8 cellular contexts compared by ENCODE assay signal in the genomic region with DNA sequence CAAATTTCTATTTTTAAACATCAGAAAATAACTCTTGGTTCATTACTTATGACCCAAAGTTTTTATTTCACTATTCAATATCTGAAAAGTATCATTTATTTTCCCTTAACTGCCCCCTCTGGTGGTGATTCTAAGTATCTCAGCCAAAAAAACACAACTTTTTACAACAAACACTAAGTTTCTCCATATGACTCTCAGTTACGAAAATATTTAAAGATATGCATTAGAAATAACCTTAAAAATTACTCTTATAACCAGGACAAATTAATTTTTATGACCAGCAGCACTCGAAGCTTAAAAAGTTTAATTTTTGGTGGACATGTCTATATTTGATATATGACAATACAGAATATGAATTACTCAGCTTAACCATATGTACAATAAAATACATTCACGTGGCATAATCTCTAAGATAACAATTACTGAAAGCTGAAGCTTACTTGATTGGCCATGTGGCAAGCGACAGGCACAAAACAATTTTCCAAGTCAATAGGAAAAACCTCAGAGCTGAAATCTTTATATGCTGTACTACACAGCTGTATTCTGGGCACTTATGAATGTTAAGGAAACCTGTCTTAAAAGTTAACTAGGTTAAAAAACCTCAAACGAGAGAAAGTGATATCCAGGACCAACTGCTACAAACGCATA. TPM values are rescaled to one million over a fixed set of nuclear protein-coding genes. Genes with fewer than 3 reads are reported as not detected.
A peak's percentile ranks its signal among the peaks of the same experiment; 100 is the strongest.
DNase-seq lines count a peak whose midpoint lies in the region; ATAC-seq, FAIRE-seq and TF ChIP-seq lines count a peak whose summit lies in the region.

No MANE protein-coding gene starts in this region.

- ATAC-seq in HG02840 (IDR thresholded peaks at IDR 0.05; ENCODE audit: low FRiP score, unreplicated experiment), result no peak

- peak overlapping the region; percentile 80 to 89 for H3K4me3 ChIP-seq in CD4-positive, alpha-beta memory T cell (ENCODE audit: low read length in 2 of 2)
- H3K4me3 ChIP-seq in HL-60 (replicated peaks; ENCODE audit: insufficient read depth, low read length), result peak overlapping the region; percentile 77
- H3K4me3 ChIP-seq in WI38 (ENCODE audit: low read depth, low read length), result peak overlapping the region; percentile 100
- peak overlapping the region; percentile 88 for H3K4me3 ChIP-seq in skeletal muscle cell (ENCODE audit: low read depth, low read length)

- peaks cover 62 to 80% of the 10 kb centered on the region in 2 donors for H3K36me3 Mint-ChIP-seq in CD4-positive, alpha-beta memory T cell

- no peaks in the 10 kb centered on the region for H3K9me3 ChIP-seq in CD4-positive, alpha-beta memory T cell (ENCODE audit: control insufficient read depth in 1 of 2, low read length in 2 of 2)

- peaks cover 0 to 22% (median 4%) of the 10 kb centered on the region in 8 donors for H3K9me3 Mint-ChIP-seq in CD4-positive, alpha-beta memory T cell

- peaks cover 39 to 74% (median 45%) of the 10 kb centered on the region in 4 donors for H3K4me1 Mint-ChIP-seq in CD4-positive, alpha-beta memory T cell

- peak in 4 of 5 donors; percentile 60 to 66 (median 64) for DNase-seq in CD4-positive, alpha-beta memory T cell
- DNase-seq in HL-60 (ENCODE audit: low read depth in 1 of 2, low spot score in 1 of 2) (no peak), glomerular visceral epithelial cell (ENCODE audit: extremely low spot score) (peak; percentile 58), skeletal muscle cell (ENCODE audit: low read depth) (no peak), activated gamma-delta T cell treated with Interleukin-2 at 50 U/mL for 16 hours (no peak), HTR-8/SVneo (ENCODE audit: insufficient read length, low spot score) (no peak)

- TF ChIP-seq CTCF in HL-60 (IDR thresholded peaks at IDR 0.05; ENCODE audit: insufficient read depth, low read length) (peak; percentile 32), WI38 (IDR thresholded peaks at IDR 0.05; ENCODE audit: low read depth, low read length) (peak; percentile 17; the same call in 1 of the 2 replicates)

- H3K4me3 Mint-ChIP-seq in CD4-positive, alpha-beta memory T cell, result peak overlapping the region; percentile 99 to 100 (median 100)

- CTCF ChIA-PET in CD4-positive, alpha-beta memory T cell (lab: Charles Lee; ENCODE audit: partially characterized antibody), result interaction anchor here (0.8 to 9.9 kb wide), 37 partner anchors 10 to 306 kb away, joined by 3 to 212 read pairs (median 5); a partner anchor contains a TSS

- no peaks in the 10 kb centered on the region for H3K27me3 ChIP-seq in CD4-positive, alpha-beta memory T cell (ENCODE audit: insufficient read depth, low read length)
- H3K27me3 ChIP-seq in HL-60 (ENCODE audit: insufficient read depth, poor library complexity, severe bottlenecking), result no peaks in the 10 kb centered on the region

- H3K27ac Mint-ChIP-seq in CD4-positive, alpha-beta memory T cell, result peak overlapping the region; percentile 96 to 100 (median 100)

- POLR2A ChIA-PET in CD4-positive, alpha-beta memory T cell (lab: Charles Lee; ENCODE audit: partially characterized antibody), result interaction anchor here (1.0 to 13.1 kb wide), 16 partner anchors 6 to 305 kb away, joined by 3 to 369 read pairs (median 21); a partner anchor contains a TSS

- intact Hi-C loops in CD4-positive, alpha-beta memory T cell (cut with micrococcal nuclease), result loop anchor here (1.0 to 2.0 kb wide), 4 partner anchors 10 to 963 kb away; no protein-coding TSS in a partner anchor

- H3K27me3 Mint-ChIP-seq in CD4-positive, alpha-beta memory T cell, result peaks cover 0 to 4% of the 10 kb centered on the region in 2 donors

- H3K4me1 ChIP-seq in CD4-positive, alpha-beta memory T cell (ENCODE audit: insufficient read depth, low read length), result peaks cover 56% of the 10 kb centered on the region

- peak overlapping the region; percentile 98 for H3K27ac ChIP-seq in CD4-positive, alpha-beta memory T cell (ENCODE audit: low read depth, low read length)
- H3K27ac ChIP-seq in HL-60 (replicated peaks), result peak overlapping the region; percentile 100

- H3K36me3 ChIP-seq in CD4-positive, alpha-beta memory T cell (ENCODE audit: insufficient read depth, low read length), result peaks cover 42% of the 10 kb centered on the region

- FAIRE-seq in HTR-8/SVneo (lab: Jason Lieb, UNC), result no peak

RNA-seq across cellular contexts. Expression of a gene that starts 2.3 kb away (rescaled TPM):
- total RNA-seq in CD4-positive, alpha-beta memory T cell, result 100 to 1,000 TPM; 450 to 466 TPM
- 100 to 1,000 TPM; 475 to 700 TPM for polyA plus RNA-seq in CD4-positive, alpha-beta memory T cell

RNA-seq across cellular contexts. Expression of a gene that starts 3.3 kb away (rescaled TPM):
- total RNA-seq in CD4-positive, alpha-beta memory T cell, result 100 to 1,000 TPM; 160 to 173 TPM
- 100 to 1,000 TPM; 105 to 180 TPM for polyA plus RNA-seq in CD4-positive, alpha-beta memory T cell

RNA-seq across cellular contexts. Expression of a gene that starts 46.3 kb away (rescaled TPM):
- 1 to 10 TPM; 7.5 to 7.9 TPM for total RNA-seq in CD4-positive, alpha-beta memory T cell
- 1 to 10 TPM; 7.9 to 9.6 TPM for polyA plus RNA-seq in CD4-positive, alpha-beta memory T cell

Comparison
In these comparisons a context has a peak if more than half of its experiments do, and no peak if none do; other contexts are left out.
1. DNase-seq: peak in CD4-positive, alpha-beta memory T cell (4 of 5) and glomerular visceral epithelial cell (single experiment); none in HL-60 (0 of 2), skeletal muscle cell (single experiment), activated gamma-delta T cell treated with Interleukin-2 at 50 U/mL for 16 hours (single experiment) and HTR-8/SVneo (single experiment).
2. Peak in every context shown above with its lines, with median percentiles within 50 percentile points of each other: H3K4me3 ChIP-seq.